11 cellular contexts compared by ENCODE assay signal in the genomic region with DNA sequence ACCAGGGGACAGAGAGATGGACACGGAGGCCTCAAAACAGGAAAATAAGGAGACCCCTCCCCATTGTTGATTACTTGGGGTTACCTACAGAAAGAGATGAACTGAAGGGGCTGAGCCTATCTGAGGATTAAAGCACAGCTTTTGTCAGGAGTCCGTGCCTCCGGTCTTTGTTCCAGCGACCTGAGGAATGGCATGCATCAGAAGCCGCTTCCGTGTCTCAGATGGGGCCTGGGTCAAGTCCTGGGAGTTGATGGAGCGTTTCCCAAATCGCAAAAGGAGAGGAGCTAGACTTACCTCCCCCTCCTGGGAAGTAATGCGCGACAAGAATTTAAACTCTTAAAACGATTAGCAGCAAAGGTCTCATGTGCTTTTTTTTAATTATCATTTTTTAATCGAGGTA. TPM values are rescaled to one million over a fixed set of nuclear protein-coding genes. Genes with fewer than 3 reads are reported as not detected.
DNase-seq lines count a peak whose midpoint lies in the region; ATAC-seq and TF ChIP-seq lines count a peak whose summit lies in the region.
"Had no signal": no experiment of that assay in that cellular context is flagged by ENCODE, and none has a peak within 500 bp of the region (broad histone marks: within the 10 kb centered on the region; RNA-seq: fewer than 3 reads in every experiment).

No MANE protein-coding gene starts in this region.

- peaks cover 7% of the 10 kb centered on the region for H3K23me2 ChIP-seq in H9 (ENCODE audit: insufficient read length, low read depth, low read length, poor library complexity, severe bottlenecking)

- peak overlapping the region; percentile 70 to 87 for H3K4me3 Mint-ChIP-seq in H9
- peak overlapping the region; percentile 65 to 71 (median 65) for H3K4me3 Mint-ChIP-seq in T-cell

- TF ChIP-seq CTCF in H9 (conservative IDR thresholded peaks at IDR 0.05): no peak
- TF ChIP-seq CTCF in fibroblast of pulmonary artery (IDR thresholded peaks at IDR 0.05; ENCODE audit: low read length, missing control alignments): no peak

- H3K79me2 ChIP-seq in H9 (ENCODE audit: insufficient read depth, low read length): no peaks in the 10 kb centered on the region

- peak overlapping the region; percentile 46 for H3K4me2 ChIP-seq in H9 (ENCODE audit: insufficient read depth, insufficient read length, low read length)

- WGBS in H9 (ENCODE audit: extremely low coverage, insufficient read length, low lambda C conversion rate): no CpG with 5 or more reads among the region's 12 CpGs

- no peaks in the 10 kb centered on the region for H3K79me1 ChIP-seq in H9 (ENCODE audit: insufficient read depth, low read depth, low read length, poor library complexity, severe bottlenecking)

- no peak overlapping the region for H4K91ac ChIP-seq in H9 (ENCODE audit: insufficient read length, low read depth, low read length)

- no peak overlapping the region for H3K14ac ChIP-seq in H9 (ENCODE audit: insufficient read depth, low read length)

- no peak overlapping the region for H3K56ac ChIP-seq in H9 (ENCODE audit: insufficient read length, low read depth, low read length)

- H3K27me3 Mint-ChIP-seq in H9 (ENCODE audit: low read depth) (peaks cover 75% of the 10 kb centered on the region), T-cell (peaks cover 62 to 71% of the 10 kb centered on the region in 2 donors)

- peaks cover 0 to 2% of the 10 kb centered on the region in 2 experiments; a peak in 2 of 5 replicates for H3K9me3 Mint-ChIP-seq in H9
- H3K9me3 Mint-ChIP-seq in T-cell: no peaks in the 10 kb centered on the region

- no peak overlapping the region for H3K9ac ChIP-seq in H9 (ENCODE audit: extremely low read depth, insufficient read length, low read length)

- CTCF ChIA-PET in T-cell (lab: Charles Lee): no interaction called here

- no peak overlapping the region; a peak in 2 of 7 replicates for H3K27ac Mint-ChIP-seq in H9
- no peak overlapping the region for H3K27ac Mint-ChIP-seq in T-cell

- no peak overlapping the region for H3T11ph ChIP-seq in H9 (ENCODE audit: low read length)

- H4K20me1 ChIP-seq in H9 (ENCODE audit: control insufficient read depth, insufficient read depth, insufficient read length): no peaks in the 10 kb centered on the region

- H3K4ac ChIP-seq in H9 (ENCODE audit: low read depth, low read length): no peak overlapping the region

- no peak overlapping the region for H2BK20ac ChIP-seq in H9 (ENCODE audit: low read depth, low read length, poor library complexity, severe bottlenecking)

- H2AK5ac ChIP-seq in H9 (ENCODE audit: insufficient read length, low read length): no peak overlapping the region

- H3K36me3 Mint-ChIP-seq in H9 (ENCODE audit: insufficient read depth in 1 of 3, low read depth in 3 of 3): no peaks in the 10 kb centered on the region; a peak in 2 of 7 replicates
- no peaks in the 10 kb centered on the region for H3K36me3 Mint-ChIP-seq in T-cell

- no peak for ATAC-seq in T-cell (replicated peaks in 1 of 4)
- no peak for ATAC-seq in GM21717 (IDR thresholded peaks at IDR 0.05; ENCODE audit: unreplicated experiment)

- no peak overlapping the region for H2BK15ac ChIP-seq in H9 (ENCODE audit: low read depth, low read length)

- H3K4me1 Mint-ChIP-seq in H9 (peaks cover 24 to 25% of the 10 kb centered on the region in 2 experiments), T-cell (peaks cover 9 to 13% (median 12%) of the 10 kb centered on the region in 3 donors)

- H3K4me3 ChIP-seq in fibroblast of pulmonary artery (replicated peaks; ENCODE audit: low read depth, low read length): peak overlapping the region; percentile 66
- peak overlapping the region; percentile 51 for H3K4me3 ChIP-seq in skeletal muscle cell (ENCODE audit: low read depth, low read length)
- H3K4me3 ChIP-seq: lung had no signal

- no peak overlapping the region for H4K5ac ChIP-seq in H9 (ENCODE audit: insufficient read length, low read depth, low read length)

- peaks cover 26% of the 10 kb centered on the region for H3K27me3 ChIP-seq in H9 (ENCODE audit: insufficient read depth, low read length)

- DNase-seq in H9 (peak; percentile 57), T-cell (no peak), fibroblast of pulmonary artery (ENCODE audit: low read depth) (no peak), skeletal muscle cell (ENCODE audit: low read depth) (no peak), NCI-H2171 treated with DMSO at 0.1 percent for 48 hours (lab: John Stamatoyannopoulos, UW) (no peak), KG1 (lab: John Stamatoyannopoulos, UW) (no peak)
- DNase-seq: aorta, MV-4-11 had no signal

- no peaks in the 10 kb centered on the region for H3K9me3 ChIP-seq in H9 (ENCODE audit: control insufficient read depth, low read depth, low read length)
- H3K9me3 ChIP-seq: SJSA1 had no signal

- no peak overlapping the region for H2BK5ac ChIP-seq in H9 (ENCODE audit: insufficient read length, low read length)

- no peaks in the 10 kb centered on the region for H3K4me1 ChIP-seq in H9 (ENCODE audit: insufficient read depth, low read length)

- H2AFZ ChIP-seq in H9 (ENCODE audit: low read length): no peak overlapping the region

- no peak overlapping the region for H2BK120ac ChIP-seq in H9 (ENCODE audit: low read depth, low read length, poor library complexity, severe bottlenecking)

- H3K23ac ChIP-seq in H9 (ENCODE audit: insufficient read length, low read depth, low read length): no peak overlapping the region

- no peak overlapping the region for H3K27ac ChIP-seq in H9 (ENCODE audit: insufficient read length, low read depth, low read length)
- H3K27ac ChIP-seq: SJSA1 had no signal

- H3K18ac ChIP-seq in H9 (ENCODE audit: insufficient read length, low read depth, low read length): no peak overlapping the region

- POLR2A ChIA-PET in T-cell (lab: Charles Lee): no interaction called here

- no peak overlapping the region for H2BK12ac ChIP-seq in H9 (ENCODE audit: insufficient read length, low read depth, low read length)

- no peak overlapping the region for H4K8ac ChIP-seq in H9 (replicated peaks; ENCODE audit: insufficient read length, low read depth, low read length)

RNA-seq across cellular contexts. Expression of a gene that starts 1.0 kb away (rescaled TPM):
- total RNA-seq in H9 (2021) (9.2 and 10.0 TPM in 2 replicates), T-cell (1 to 10 TPM in 1 of 5 donors, under 1 TPM in 2, not detected in 2; 0.26 to 1.2 (median 0.38) TPM)

RNA-seq across cellular contexts. Expression of a gene that starts 40.6 kb away (rescaled TPM):
- total RNA-seq in H9 (2021) (3.2 and 4.0 TPM in 2 replicates), T-cell (1 to 10 TPM; 1.1 to 2.0 (median 1.7) TPM)
